Comparison of ENCODE assay signal across 2 cellular contexts in genomic region chr2:147327636-147328035, GRCh38.
TF ChIP-seq lines count a peak whose summit lies in the region.

No MANE protein-coding gene starts in this region.

TF ChIP-seq in GM12878, 131 proteins besides CTCF, POLR2A, EP300 and RAD21 (continued from another document and continues in another):
- TF ChIP-seq MLLT1 (IDR thresholded peaks at IDR 0.05), result no peak
- TF ChIP-seq MYC (IDR thresholded peaks at IDR 0.05; ENCODE audit: insufficient read depth, insufficient read length, insufficient replicate concordance, low read length, severe bottlenecking), result no peak
- no peak for TF ChIP-seq PRDM15 (CRISPR knock-in tag; IDR thresholded peaks at IDR 0.05)
- TF ChIP-seq ZNF592 (IDR thresholded peaks at IDR 0.05), result no peak
- TF ChIP-seq CBFB (IDR thresholded peaks at IDR 0.05; ENCODE audit: low read depth), result no peak
- TF ChIP-seq TCF12 (IDR thresholded peaks at IDR 0.05; ENCODE audit: low read depth, low read length), result peak; percentile 60; the same call in 1 of the 2 replicates
- peak; percentile 21; the same call in 1 of the 2 replicates for TF ChIP-seq NFIC (IDR thresholded peaks at IDR 0.05; ENCODE audit: low read depth, low read length)
- no peak for TF ChIP-seq IKZF1 (conservative IDR thresholded peaks at IDR 0.05)
- no peak for TF ChIP-seq BCLAF1 (IDR thresholded peaks at IDR 0.05)
- no peak for TF ChIP-seq CHD2 (IDR thresholded peaks at IDR 0.05; ENCODE audit: borderline replicate concordance, low read depth, low read length)
- TF ChIP-seq POLR2AphosphoS5 (IDR thresholded peaks at IDR 0.05; ENCODE audit: low read length), result no peak

TF ChIP-seq in HEK293T, 16 proteins besides CTCF, POLR2A, EP300 and RAD21 (continued from another document):
- TF ChIP-seq FOXA1 (IDR thresholded peaks at IDR 0.05) (no peak), SUZ12 (IDR thresholded peaks at IDR 0.05) (no peak), PKNOX1 (IDR thresholded peaks at IDR 0.05) (no peak), HDGF (IDR thresholded peaks at IDR 0.05; ENCODE audit: borderline replicate concordance) (no peak), LEF1 (IDR thresholded peaks at IDR 0.05; ENCODE audit: borderline replicate concordance) (no peak), TARDBP (IDR thresholded peaks at IDR 0.05) (no peak), BHLHE40 (IDR thresholded peaks at IDR 0.05; ENCODE audit: borderline replicate concordance) (no peak), ELF4 (IDR thresholded peaks at IDR 0.05) (no peak), FOXM1 (IDR thresholded peaks at IDR 0.05; ENCODE audit: borderline replicate concordance) (no peak), NFRKB (IDR thresholded peaks at IDR 0.05) (no peak)
